19 cellular contexts compared by ENCODE assay signal in genomic region chr17:8679136-8679535, GRCh38.
"Had no signal": no experiment of that assay in that cellular context is flagged by ENCODE, and none has a peak within 500 bp of the region (broad histone marks: within the 10 kb centered on the region; RNA-seq: fewer than 3 reads in every experiment).

No MANE protein-coding gene starts in this region.

- H3K9ac ChIP-seq: SK-N-SH had no signal

- H3K27ac ChIP-seq: RWPE1 had no signal

- H3K9me3 ChIP-seq: SK-N-SH had no signal

- DNase-seq: KBM-7, MV-4-11, NCI-H1048, NCI-H1105 treated with DMSO at 0.1 percent for 48 hours, NCI-H1417 treated with DMSO at 0.1 percent for 48 hours, NCI-H146, NCI-H1694 treated with DMSO at 0.1 percent for 48 hours, NCI-H1930, NCI-H2081, NCI-H2107, NCI-H2227 treated with DMSO at 0.1 percent for 48 hours, NCI-H510A, NCI-H524 treated with DMSO at 0.1 percent for 48 hours, NCI-H69, NCI-H774, SHP77, SK-N-SH, SW 1271 had no signal

- H3K4me2 ChIP-seq: SK-N-SH had no signal
